Comparison of ENCODE assay signal across 8 cellular contexts in genomic region chr16:24858219-24859041, GRCh38. TPM values are rescaled to one million over a fixed set of nuclear protein-coding genes. Genes with fewer than 3 reads are reported as not detected.
DNase-seq lines count a peak whose midpoint lies in the region; ATAC-seq and TF ChIP-seq lines count a peak whose summit lies in the region.

No MANE protein-coding gene starts in this region.

- H3K4me1 Mint-ChIP-seq in activated B cell treated with CpG ODN at 0.5 μM for 24 hours: no peaks in the 10 kb centered on the region
- no peaks in the 10 kb centered on the region for H3K4me1 Mint-ChIP-seq in effector memory CD8-positive, alpha-beta T cell (ENCODE audit: low read depth in 2 of 2)
- no peaks in the 10 kb centered on the region for H3K4me1 Mint-ChIP-seq in nephron progenitor cell

- POLR2A ChIA-PET in activated B cell treated with CpG ODN at 0.5 μM for 24 hours (lab: Charles Lee): no interaction called here

- TF ChIP-seq CTCF in AG10803 (conservative IDR thresholded peaks at IDR 0.05; ENCODE audit: low read length) (no peak), activated B cell treated with CpG ODN at 0.5 μM for 24 hours (IDR thresholded peaks at IDR 0.05) (no peak), nephron progenitor cell (IDR thresholded peaks at IDR 0.05) (no peak)

- H3K4me3 Mint-ChIP-seq in activated B cell treated with CpG ODN at 0.5 μM for 24 hours: no peak overlapping the region
- H3K4me3 Mint-ChIP-seq in effector memory CD8-positive, alpha-beta T cell: no peak overlapping the region
- no peak overlapping the region for H3K4me3 Mint-ChIP-seq in nephron progenitor cell

- CTCF ChIA-PET in activated B cell treated with CpG ODN at 0.5 μM for 24 hours (lab: Charles Lee): no interaction called here

- H3K27ac Mint-ChIP-seq in activated B cell treated with CpG ODN at 0.5 μM for 24 hours: no peak overlapping the region
- H3K27ac Mint-ChIP-seq in effector memory CD8-positive, alpha-beta T cell: no peak overlapping the region
- H3K27ac Mint-ChIP-seq in nephron progenitor cell: no peak overlapping the region

- no peaks in the 10 kb centered on the region for H3K9me3 Mint-ChIP-seq in activated B cell treated with CpG ODN at 0.5 μM for 24 hours
- H3K9me3 Mint-ChIP-seq in effector memory CD8-positive, alpha-beta T cell: peaks cover 0 to 3% of the 10 kb centered on the region in 2 donors
- peaks cover 3% of the 10 kb centered on the region for H3K9me3 Mint-ChIP-seq in nephron progenitor cell

- no peak overlapping the region for H3K4me3 ChIP-seq in AG10803 (ENCODE audit: low read length)

- intact Hi-C loops in activated B cell treated with CpG ODN at 0.5 μM for 24 hours (cut with micrococcal nuclease): no loop called here

- H3K27me3 Mint-ChIP-seq in activated B cell treated with CpG ODN at 0.5 μM for 24 hours (peaks cover 7% of the 10 kb centered on the region), nephron progenitor cell (ENCODE audit: low read depth, poor library complexity) (peaks cover 9% of the 10 kb centered on the region)
- peaks cover 5 to 23% of the 10 kb centered on the region in 2 donors for H3K27me3 Mint-ChIP-seq in effector memory CD8-positive, alpha-beta T cell

- ATAC-seq in activated B cell treated with CpG ODN at 0.5 μM for 24 hours (ENCODE audit: low read depth) (no peak), GM21390 (IDR thresholded peaks at IDR 0.05; ENCODE audit: unreplicated experiment) (no peak), HG02763 (IDR thresholded peaks at IDR 0.05; ENCODE audit: unreplicated experiment) (no peak), HG03460 (IDR thresholded peaks at IDR 0.05; ENCODE audit: unreplicated experiment) (no peak)
- ATAC-seq in effector memory CD8-positive, alpha-beta T cell (replicated peaks): no peak

- DNase-seq in AG10803 (ENCODE audit: low read depth) (peak; percentile 37), HUDEP-2 (lab: John Stamatoyannopoulos, UW; ENCODE audit: unreplicated experiment in 76 of 76) (peak in 54 of 76 experiments; percentile 1 to 62 (median 26)), activated B cell treated with CpG ODN at 0.5 μM for 24 hours (peak; percentile 19), nephron progenitor cell (peak; percentile 91)
- peak; percentile 12 to 31 (median 18) for DNase-seq in effector memory CD8-positive, alpha-beta T cell

- H3K36me3 Mint-ChIP-seq in activated B cell treated with CpG ODN at 0.5 μM for 24 hours (ENCODE audit: low read depth) (no peaks in the 10 kb centered on the region), nephron progenitor cell (ENCODE audit: low read depth) (no peaks in the 10 kb centered on the region)
- peaks cover 3% of the 10 kb centered on the region for H3K36me3 Mint-ChIP-seq in effector memory CD8-positive, alpha-beta T cell (ENCODE audit: insufficient read depth)

RNA-seq across cellular contexts. Expression of gene SLC5A11, which starts 12.7 kb away (rescaled TPM):
- total RNA-seq in activated B cell treated with CpG ODN at 0.5 μM for 24 hours: 0.22 and 0.49 TPM in 2 replicates

Comparison
In these comparisons a context has a peak if more than half of its experiments do, and no peak if none do; other contexts are left out.
1. DNase-seq: peak in every context shown above with its lines; median percentile 91 in nephron progenitor cell; 37 in AG10803; 26 in HUDEP-2; 19 in activated B cell treated with CpG ODN at 0.5 μM for 24 hours; 18 in effector memory CD8-positive, alpha-beta T cell.